In the genomic region with DNA sequence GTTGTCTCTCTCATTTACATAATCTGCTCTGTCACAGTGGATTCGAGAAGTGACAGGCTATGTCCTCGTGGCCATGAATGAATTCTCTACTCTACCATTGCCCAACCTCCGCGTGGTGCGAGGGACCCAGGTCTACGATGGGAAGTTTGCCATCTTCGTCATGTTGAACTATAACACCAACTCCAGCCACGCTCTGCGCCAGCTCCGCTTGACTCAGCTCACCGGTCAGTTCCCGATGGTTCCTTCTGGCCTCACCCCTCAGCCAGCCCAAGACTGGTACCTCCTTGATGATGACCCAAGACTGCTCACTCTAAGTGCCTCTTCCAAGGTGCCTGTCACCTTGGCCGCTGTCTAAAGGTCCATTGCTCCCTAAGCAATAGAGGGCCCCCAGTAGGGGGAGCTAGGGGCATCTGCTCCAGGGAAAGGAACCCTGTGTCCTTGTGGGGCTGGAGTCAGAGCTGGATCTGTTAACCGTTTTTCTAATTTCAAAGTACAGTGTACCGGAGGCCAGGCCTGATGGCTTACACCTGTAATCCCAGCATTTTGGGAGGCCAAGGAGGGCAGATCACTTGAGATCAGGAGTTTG, we compare ENCODE assay signal across 1 cellular context.
A peak's percentile ranks its signal among the peaks of the same experiment; 100 is the strongest.
TF ChIP-seq lines count a peak whose summit lies in the region.

No MANE protein-coding gene starts in this region.

TF ChIP-seq in HepG2, 621 proteins besides CTCF, POLR2A, EP300 and RAD21:
- TF ChIP-seq THAP11 (CRISPR knock-in tag; IDR thresholded peaks at IDR 0.05) (0 out of 2 replicates have a peak, but pooled peaks have one; percentile 15), HNF4A (CRISPR knock-in tag; IDR thresholded peaks at IDR 0.05) (peak; percentile 40; the same call in 1 of the 2 replicates), ZNF574 (CRISPR knock-in tag; IDR thresholded peaks at IDR 0.05) (0 out of 2 replicates have a peak, but pooled peaks have one; percentile 25), SMC3 (IDR thresholded peaks at IDR 0.05; ENCODE audit: low read length) (peak; percentile 35; the same call in 1 of the 2 replicates), KDM3A (CRISPR knock-in tag; IDR thresholded peaks at IDR 0.05; ENCODE audit: low read depth) (no peak), RBFOX2 (IDR thresholded peaks at IDR 0.05; ENCODE audit: low read depth, low read length) (0 out of 2 replicates have a peak, but pooled peaks have one; percentile 42), ZNF124 (CRISPR knock-in tag; IDR thresholded peaks at IDR 0.05) (no peak), GLMP (CRISPR knock-in tag; IDR thresholded peaks at IDR 0.05; ENCODE audit: borderline replicate concordance) (no peak)
- TF ChIP-seq, protein P1, sequence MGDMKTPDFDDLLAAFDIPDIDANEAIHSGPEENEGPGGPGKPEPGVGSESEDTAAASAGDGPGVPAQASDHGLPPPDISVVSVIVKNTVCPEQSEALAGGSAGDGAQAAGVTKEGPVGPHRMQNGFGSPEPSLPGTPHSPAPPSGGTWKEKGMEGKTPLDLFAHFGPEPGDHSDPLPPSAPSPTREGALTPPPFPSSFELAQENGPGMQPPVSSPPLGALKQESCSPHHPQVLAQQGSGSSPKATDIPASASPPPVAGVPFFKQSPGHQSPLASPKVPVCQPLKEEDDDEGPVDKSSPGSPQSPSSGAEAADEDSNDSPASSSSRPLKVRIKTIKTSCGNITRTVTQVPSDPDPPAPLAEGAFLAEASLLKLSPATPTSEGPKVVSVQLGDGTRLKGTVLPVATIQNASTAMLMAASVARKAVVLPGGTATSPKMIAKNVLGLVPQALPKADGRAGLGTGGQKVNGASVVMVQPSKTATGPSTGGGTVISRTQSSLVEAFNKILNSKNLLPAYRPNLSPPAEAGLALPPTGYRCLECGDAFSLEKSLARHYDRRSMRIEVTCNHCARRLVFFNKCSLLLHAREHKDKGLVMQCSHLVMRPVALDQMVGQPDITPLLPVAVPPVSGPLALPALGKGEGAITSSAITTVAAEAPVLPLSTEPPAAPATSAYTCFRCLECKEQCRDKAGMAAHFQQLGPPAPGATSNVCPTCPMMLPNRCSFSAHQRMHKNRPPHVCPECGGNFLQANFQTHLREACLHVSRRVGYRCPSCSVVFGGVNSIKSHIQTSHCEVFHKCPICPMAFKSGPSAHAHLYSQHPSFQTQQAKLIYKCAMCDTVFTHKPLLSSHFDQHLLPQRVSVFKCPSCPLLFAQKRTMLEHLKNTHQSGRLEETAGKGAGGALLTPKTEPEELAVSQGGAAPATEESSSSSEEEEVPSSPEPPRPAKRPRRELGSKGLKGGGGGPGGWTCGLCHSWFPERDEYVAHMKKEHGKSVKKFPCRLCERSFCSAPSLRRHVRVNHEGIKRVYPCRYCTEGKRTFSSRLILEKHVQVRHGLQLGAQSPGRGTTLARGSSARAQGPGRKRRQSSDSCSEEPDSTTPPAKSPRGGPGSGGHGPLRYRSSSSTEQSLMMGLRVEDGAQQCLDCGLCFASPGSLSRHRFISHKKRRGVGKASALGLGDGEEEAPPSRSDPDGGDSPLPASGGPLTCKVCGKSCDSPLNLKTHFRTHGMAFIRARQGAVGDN (CRISPR knock-in tag; IDR thresholded peaks at IDR 0.05), result peak; percentile 28; the same call in 1 of the 2 replicates
TF ChIP-seq in HepG2: peak in this region for 6.
